In genomic region chr4:54743562-54743961, GRCh38 we compare ENCODE assay signal across 5 cellular contexts.
"Had no signal": no experiment of that assay in that cellular context is flagged by ENCODE, and none has a peak within 500 bp of the region (broad histone marks: within the 10 kb centered on the region; RNA-seq: fewer than 3 reads in every experiment).

No MANE protein-coding gene starts in this region.

- H3K4me3 ChIP-seq: K562 had no signal

- ATAC-seq: HepG2, K562 had no signal

- H3K27ac ChIP-seq: HL-60 had no signal

- DNase-seq: IMR-90, KG1 had no signal
